In genomic region chr16:2206420-2206779, GRCh38 we compare ENCODE assay signal across 8 cellular contexts. TPM values are rescaled to one million over a fixed set of nuclear protein-coding genes. Genes with fewer than 3 reads are reported as not detected.
DNase-seq lines count a peak whose midpoint lies in the region; TF ChIP-seq lines count a peak whose summit lies in the region.

No MANE protein-coding gene starts in this region.

- H3K27me3 ChIP-seq in esophagus squamous epithelium = no peaks in the 10 kb centered on the region
- H3K27me3 ChIP-seq in sigmoid colon = no peaks in the 10 kb centered on the region

- TF ChIP-seq POLR2A in esophagus squamous epithelium (IDR thresholded peaks at IDR 0.05) = no peak
- no peak for TF ChIP-seq POLR2A in sigmoid colon (IDR thresholded peaks at IDR 0.05)

- peaks cover 14 to 43% (median 25%) of the 10 kb centered on the region in 3 donors for H3K36me3 ChIP-seq in esophagus squamous epithelium
- peaks cover 13 to 36% (median 23%) of the 10 kb centered on the region in 4 donors for H3K36me3 ChIP-seq in sigmoid colon

- TF ChIP-seq CTCF in GM12865 (IDR thresholded peaks at IDR 0.05; ENCODE audit: insufficient read depth, low read depth, low read length, missing control alignments) (no peak), RWPE1 (conservative IDR thresholded peaks at IDR 0.05; ENCODE audit: low read depth) (no peak), esophagus squamous epithelium (IDR thresholded peaks at IDR 0.05) (no peak), sigmoid colon (IDR thresholded peaks at IDR 0.05) (no peak)

- no peak for TF ChIP-seq EP300 in sigmoid colon (IDR thresholded peaks at IDR 0.05)

- POLR2A ChIA-PET in RWPE1 (lab: Yijun Ruan, JAX; ENCODE audit: low non-redundant PET) = no interaction called here

- H3K27ac ChIP-seq in RWPE1 (peak overlapping the region; percentile 93), esophagus squamous epithelium (peak overlapping the region in 3 of 4 donors; percentile 96 to 99 (median 99)), sigmoid colon (peak overlapping the region; percentile 97 to 100 (median 98))

- peak overlapping the region; percentile 57 for H3K4me3 ChIP-seq in GM12865 (ENCODE audit: low read depth, low read length)
- H3K4me3 ChIP-seq in esophagus squamous epithelium = peak overlapping the region; percentile 67 to 87 (median 82)
- H3K4me3 ChIP-seq in sigmoid colon = peak overlapping the region in 3 of 4 donors; percentile 83 to 89 (median 88)

- DNase-seq in GM12865 (ENCODE audit: low read depth) = no peak
- no peak for DNase-seq in RWPE1 (ENCODE audit: low spot score)
- no peak for DNase-seq in esophagus squamous epithelium (lab: John Stamatoyannopoulos, UW)
- no peak for DNase-seq in sigmoid colon
- DNase-seq in NOMO-1 treated with dmso at 0.1 percent for 144 hours (lab: John Stamatoyannopoulos, UW; ENCODE audit: unreplicated experiment) = no peak
- DNase-seq in LoVo (ENCODE audit: low spot score) = no peak
- no peak for DNase-seq in Ammon's horn (ENCODE audit: low spot score)
- DNase-seq in NCI-H2107 treated with DMSO at 0.1 percent for 48 hours (lab: John Stamatoyannopoulos, UW; ENCODE audit: unreplicated experiment) = no peak

- WGBS in esophagus squamous epithelium, 2 donors = 42 to 91% methylated on average over 2 to 10 of the region's 18 CpGs
- WGBS in sigmoid colon, 2 donors = 83 to 86% methylated on average over 18 of the region's 18 CpGs

- CTCF ChIA-PET in RWPE1 (lab: Yijun Ruan, JAX) = interaction anchor here (0.7 to 1.4 kb wide), 3 partner anchors 11 to 202 kb away, joined by 3 to 5 read pairs (median 4); no protein-coding TSS in a partner anchor

- intact Hi-C loops in esophagus squamous epithelium (cut with DNase I) (no loop called here), sigmoid colon (cut with DNase I) (loop anchor here (5.0 kb wide), 1 partner anchor 46 kb away; the partner anchor contains the start of gene ECI1)

- H3K9me3 ChIP-seq in esophagus squamous epithelium = no peaks in the 10 kb centered on the region
- no peaks in the 10 kb centered on the region for H3K9me3 ChIP-seq in sigmoid colon

- H3K4me1 ChIP-seq in esophagus squamous epithelium (peaks cover 13 to 24% (median 22%) of the 10 kb centered on the region in 3 donors), sigmoid colon (peaks cover 0 to 20% (median 18%) of the 10 kb centered on the region in 4 donors)

RNA-seq across cellular contexts. Expression of gene MLST8, which starts 1.1 kb away (rescaled TPM):
- total RNA-seq in esophagus squamous epithelium (10 to 100 TPM; 33.1 to 48.8 (median 42.8) TPM), sigmoid colon (10 to 100 TPM; 30.6 to 48.5 (median 37.1) TPM)
- 10 to 100 TPM; 41.4 to 58.7 (median 42.0) TPM for polyA plus RNA-seq in sigmoid colon

RNA-seq across cellular contexts. Expression of gene BRICD5, which starts 4.3 kb away (rescaled TPM):
- total RNA-seq in esophagus squamous epithelium = 1 to 10 TPM in 3 of 4 donors, not detected in 1; 1.1 to 2.0 (median 1.6) TPM
- 10 to 100 TPM in 1 of 4 donors, 1 to 10 TPM in 3; 1.8 to 21.3 (median 4.7) TPM for total RNA-seq in sigmoid colon
- 1 to 10 TPM in 1 of 3 donors, not detected in 2; 8.3 TPM for polyA plus RNA-seq in sigmoid colon

RNA-seq across cellular contexts. Expression of gene PGP, which starts 8.2 kb away (rescaled TPM):
- 10 to 100 TPM in 1 of 4 donors, 1 to 10 TPM in 3; 5.5 to 14.2 (median 7.4) TPM for total RNA-seq in esophagus squamous epithelium
- total RNA-seq in sigmoid colon = 10 to 100 TPM in 2 of 4 donors, 1 to 10 TPM in 2; 9.0 to 14.4 (median 10.0) TPM
- polyA plus RNA-seq in sigmoid colon = 10 to 100 TPM in 2 of 3 donors, 1 to 10 TPM in 1; 6.0 to 20.2 (median 11.1) TPM

RNA-seq across cellular contexts. Expression of gene CASKIN1, which starts 10.0 kb away (rescaled TPM):
- total RNA-seq in esophagus squamous epithelium = under 1 TPM in 2 of 4 donors, not detected in 2; 0.04 to 0.38 TPM
- under 1 TPM in 3 of 4 donors, not detected in 1; 0.27 to 0.55 (median 0.36) TPM for total RNA-seq in sigmoid colon
- polyA plus RNA-seq in sigmoid colon = under 1 TPM; under 0.01 to 0.44 (median 0.23) TPM

RNA-seq across cellular contexts. Expression of gene E4F1, which starts 17.0 kb away (rescaled TPM):
- 10 to 100 TPM; 16.8 to 25.6 (median 19.2) TPM for total RNA-seq in esophagus squamous epithelium
- 10 to 100 TPM; 17.4 to 26.9 (median 22.0) TPM for total RNA-seq in sigmoid colon
- polyA plus RNA-seq in sigmoid colon = 10 to 100 TPM; 10.8 to 25.3 (median 13.4) TPM
